Comparison of ENCODE assay signal across 22 cellular contexts in the genomic region with DNA sequence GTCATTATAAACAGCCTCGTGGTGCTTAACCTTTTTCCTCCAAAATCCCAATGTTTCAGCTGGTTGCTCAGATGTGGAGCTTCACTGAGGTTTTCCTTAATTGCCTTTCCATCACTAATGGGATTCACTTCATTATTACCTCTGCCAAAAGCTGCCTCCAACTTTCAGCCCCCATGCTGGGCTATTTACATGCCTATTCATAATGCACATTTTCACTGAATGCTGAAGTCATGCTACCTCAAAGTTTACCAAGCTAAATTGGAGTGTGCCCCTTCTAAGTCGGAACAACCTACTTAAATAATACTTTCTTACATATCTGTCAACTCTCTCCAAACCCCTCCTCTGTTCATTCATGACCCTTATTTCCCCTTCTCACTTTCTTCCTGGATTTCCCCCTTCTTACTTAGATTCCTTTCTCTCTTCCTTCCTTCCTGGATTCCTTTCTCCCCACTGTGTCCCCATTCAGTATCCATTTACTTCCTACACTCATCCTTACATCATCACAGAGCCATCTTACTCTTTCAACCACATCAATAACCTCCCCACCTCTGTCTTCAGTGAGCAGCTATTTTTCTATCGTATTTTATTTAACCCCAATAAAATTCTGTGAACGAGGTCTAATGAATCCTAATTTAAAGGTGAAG.
"Had no signal": no experiment of that assay in that cellular context is flagged by ENCODE, and none has a peak within 500 bp of the region (broad histone marks: within the 10 kb centered on the region; RNA-seq: fewer than 3 reads in every experiment).

No MANE protein-coding gene starts in this region.

- H3K27ac Mint-ChIP-seq: activated naive CD8-positive, alpha-beta T cell treated with anti-CD3 and anti-CD28 coated beads for 36 hours; activated T-cell treated with anti-CD3 and anti-CD28 coated beads, Interleukin-2, amount 50 U/mL, for 24 hours; activated T-helper 17 cell treated with anti-CD3 and anti-CD28 coated beads, Interleukin-2, amount 50 U/mL, for 72 hours; dendritic cell treated with granulocyte-macrophage colony-stimulating factor and Interleukin-4, amounts not matched to agents 40 ng/mL and 50 ng/mL, for 4 days; nephron had no signal

- H3K27ac ChIP-seq: heart right ventricle, parathyroid adenoma, upper lobe of left lung had no signal

- DNase-seq: activated CD4-positive, alpha-beta T cell treated with anti-CD3 and anti-CD28 coated beads, Interleukin-2, amount 50 U/mL, for 4 hours; activated CD8-positive, alpha-beta memory T cell treated with anti-CD3 and anti-CD28 coated beads for 24 hours; activated CD8-positive, alpha-beta memory T cell treated with anti-CD3 and anti-CD28 coated beads, Interleukin-2, amount 50 U/mL, for 4 hours; activated naive CD8-positive, alpha-beta T cell treated with anti-CD3 and anti-CD28 coated beads for 36 hours; activated T-cell treated with anti-CD3 and anti-CD28 coated beads, Interleukin-2, amount 50 U/mL, for 24 hours; amygdala; caudate nucleus; effector CD4-positive, alpha-beta T cell; erythroblast; foreskin fibroblast; heart right ventricle; nucleus accumbens; right cardiac atrium; stimulated activated CD4-positive, alpha-beta T cell treated with anti-CD3 and anti-CD28 coated beads, Interleukin-4, amount 100 ng/mL, for 24 hours; stimulated activated naive CD4-positive, alpha-beta T cell treated with Interleukin-2 at 50 U/mL for 16 hours; T-helper 9 cell; upper lobe of left lung had no signal

- H3K4me3 Mint-ChIP-seq: activated naive CD8-positive, alpha-beta T cell treated with anti-CD3 and anti-CD28 coated beads for 36 hours; activated T-cell treated with anti-CD3 and anti-CD28 coated beads, Interleukin-2, amount 50 U/mL, for 24 hours; activated T-helper 17 cell treated with anti-CD3 and anti-CD28 coated beads, Interleukin-2, amount 50 U/mL, for 72 hours; brain; dendritic cell treated with granulocyte-macrophage colony-stimulating factor and Interleukin-4, amounts not matched to agents 40 ng/mL and 50 ng/mL, for 4 days; nephron had no signal

- H3K4me1 Mint-ChIP-seq: activated naive CD8-positive, alpha-beta T cell treated with anti-CD3 and anti-CD28 coated beads for 36 hours; activated T-helper 17 cell treated with anti-CD3 and anti-CD28 coated beads, Interleukin-2, amount 50 U/mL, for 72 hours; nephron had no signal

- H2AFZ ChIP-seq: parathyroid adenoma had no signal

- H3K36me3 Mint-ChIP-seq: activated naive CD8-positive, alpha-beta T cell treated with anti-CD3 and anti-CD28 coated beads for 36 hours; brain had no signal

- H3K9me3 ChIP-seq: upper lobe of left lung had no signal

- H3K27me3 Mint-ChIP-seq: activated naive CD8-positive, alpha-beta T cell treated with anti-CD3 and anti-CD28 coated beads for 36 hours; activated T-cell treated with anti-CD3 and anti-CD28 coated beads, Interleukin-2, amount 50 U/mL, for 24 hours; activated T-helper 17 cell treated with anti-CD3 and anti-CD28 coated beads, Interleukin-2, amount 50 U/mL, for 72 hours; dendritic cell treated with granulocyte-macrophage colony-stimulating factor and Interleukin-4, amounts not matched to agents 40 ng/mL and 50 ng/mL, for 4 days had no signal

- H3K36me3 ChIP-seq: heart right ventricle, upper lobe of left lung had no signal

- H3K9ac ChIP-seq: parathyroid adenoma had no signal

- H3K4me3 ChIP-seq: heart right ventricle, upper lobe of left lung had no signal

- H3K4me1 ChIP-seq: heart right ventricle, parathyroid adenoma, upper lobe of left lung had no signal

- H3K27me3 ChIP-seq: heart right ventricle, upper lobe of left lung had no signal

- H3K9me3 Mint-ChIP-seq: dendritic cell treated with granulocyte-macrophage colony-stimulating factor and Interleukin-4, amounts not matched to agents 40 ng/mL and 50 ng/mL, for 4 days; nephron had no signal
